Comparison of ENCODE assay signal across 32 cellular contexts in the genomic region with DNA sequence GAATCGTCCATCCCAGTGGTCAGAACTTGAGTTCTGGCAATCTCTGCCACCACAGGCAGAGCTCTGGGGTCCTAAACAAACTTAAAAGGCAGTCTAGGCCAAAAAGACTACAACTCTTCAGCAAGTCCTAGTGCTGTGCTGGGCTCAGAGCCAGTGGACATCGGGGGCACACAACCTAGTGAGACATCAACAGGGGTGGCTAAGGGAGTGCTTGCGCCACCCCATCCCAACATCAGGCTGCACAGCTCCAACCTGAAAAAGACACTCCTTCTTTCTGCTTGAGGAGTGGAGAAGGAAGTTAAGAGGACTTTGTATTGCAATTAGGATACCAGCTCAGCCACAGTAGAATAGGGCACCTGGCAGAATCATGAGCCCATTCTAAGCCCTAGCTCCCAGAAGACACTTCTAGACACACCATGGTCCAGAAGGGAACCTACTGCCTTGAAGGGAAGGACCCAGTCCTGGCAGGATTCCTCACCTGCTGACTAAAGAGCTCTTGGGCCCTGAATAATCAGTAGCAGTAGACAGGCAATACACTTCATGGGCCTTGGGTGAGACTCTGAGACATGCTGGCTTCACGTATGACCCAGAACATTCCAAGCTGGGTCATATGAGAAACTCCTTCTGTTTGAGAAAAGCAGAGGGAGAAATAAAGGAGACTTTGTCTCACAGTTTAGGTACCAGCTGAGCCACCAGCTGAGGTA.
"Had no signal": no experiment of that assay in that cellular context is flagged by ENCODE, and none has a peak within 500 bp of the region (broad histone marks: within the 10 kb centered on the region; RNA-seq: fewer than 3 reads in every experiment).

No MANE protein-coding gene starts in this region.

- H3K27ac Mint-ChIP-seq: activated naive CD4-positive, alpha-beta T cell treated with anti-CD3 and anti-CD28 coated beads, Interleukin-2, amount 10 ng/mL, durations not matched to agents 7 days and 5 days; activated T-helper 1 cell treated with anti-CD3 and anti-CD28 coated beads, Interleukin-12 subunit alpha, Interleukin-12 subunit beta, Interleukin-2, Interleukin-4 antibody, amounts not matched to agents 30 ng/mL and 10 ng/mL and 1 ng/mL, durations not matched to agents 14 hours and 24 hours and 36 hours; naive thymus-derived CD8-positive, alpha-beta T cell; stimulated activated naive B cell treated with anti-CD40 and anti-IgM and Interleukin-4, amounts not matched to agents 10 μg/mL and 1 μg/mL and 100 μg/mL, for 72 hours had no signal

- H3K27me3 Mint-ChIP-seq: activated naive CD4-positive, alpha-beta T cell treated with anti-CD3 and anti-CD28 coated beads, Interleukin-2, amount 10 ng/mL, durations not matched to agents 7 days and 5 days; naive thymus-derived CD8-positive, alpha-beta T cell; stimulated activated naive B cell treated with anti-CD40 and anti-IgM and Interleukin-4, amounts not matched to agents 10 μg/mL and 1 μg/mL and 100 μg/mL, for 72 hours had no signal

- H3K4me1 Mint-ChIP-seq: activated naive CD4-positive, alpha-beta T cell treated with anti-CD3 and anti-CD28 coated beads, Interleukin-2, amount 10 ng/mL, durations not matched to agents 7 days and 5 days; neural crest cell had no signal

- H3K4me3 ChIP-seq: coronary artery, dorsolateral prefrontal cortex, left ventricle myocardium inferior, pancreas, psoas muscle, sigmoid colon, smooth muscle cell, stomach, thyroid gland, uterus had no signal

- ATAC-seq: activated CD4-positive, CD25-positive, alpha-beta regulatory T cell treated with anti-CD3 and anti-CD28 coated beads, Interleukin-2, amount 50 U/mL, for 24 hours; naive thymus-derived CD8-positive, alpha-beta T cell; pancreas; psoas muscle; stimulated activated naive B cell treated with anti-CD40 and anti-IgM and Interleukin-4, amounts not matched to agents 10 μg/mL and 1 μg/mL and 100 μg/mL, for 72 hours had no signal

- H3K27me3 ChIP-seq: brain microvascular endothelial cell, dorsolateral prefrontal cortex, pancreas, sigmoid colon, stomach, thyroid gland, uterus had no signal

- H3K9me3 ChIP-seq: pancreas, psoas muscle, sigmoid colon, stomach, thyroid gland, uterus had no signal

- H3K27ac ChIP-seq: brain microvascular endothelial cell, coronary artery, dorsolateral prefrontal cortex, left ventricle myocardium inferior, pancreas, psoas muscle, sigmoid colon, stomach, uterus, WERI-Rb-1 had no signal

- H3K36me3 ChIP-seq: brain microvascular endothelial cell, pancreas, sigmoid colon, thyroid gland, uterus, WERI-Rb-1 had no signal

- DNase-seq: activated CD4-positive, alpha-beta T cell treated with anti-CD3 and anti-CD28 coated beads for 48 hours; activated CD4-positive, alpha-beta T cell treated with anti-CD3 and anti-CD28 coated beads, Interleukin-2, amount 50 U/mL, for 48 hours; activated CD8-positive, alpha-beta memory T cell treated with anti-CD3 and anti-CD28 coated beads for 24 hours; activated gamma-delta T cell; activated naive CD4-positive, alpha-beta T cell treated with anti-CD3 and anti-CD28 coated beads, Interleukin-2, amount 10 ng/mL, durations not matched to agents 7 days and 5 days; amniotic stem cell; brain microvascular endothelial cell; dorsolateral prefrontal cortex; effector memory CD4-positive, alpha-beta T cell; kidney glomerular epithelial cell; left ventricle myocardium inferior; naive thymus-derived CD8-positive, alpha-beta T cell; nucleus accumbens; pancreas; psoas muscle; sigmoid colon; stimulated activated CD4-positive, alpha-beta T cell treated with anti-CD3 and anti-CD28 coated beads, Interleukin-1b, Interleukin-23, amount 100 ng/mL, for 48 hours; stimulated activated CD4-positive, alpha-beta T cell treated with anti-CD3 and anti-CD28 coated beads, Interleukin-4, amount 100 ng/mL, for 4 hours; stimulated activated CD8-positive, alpha-beta memory T cell treated with anti-CD3 and anti-CD28 coated beads, Interleukin-4, amount 100 ng/mL, for 48 hours; stimulated activated naive B cell treated with anti-CD40 and anti-IgM and Interleukin-4, amounts not matched to agents 10 μg/mL and 1 μg/mL and 100 μg/mL, for 72 hours; stomach; T-helper 9 cell; uterus; WERI-Rb-1 had no signal

- FAIRE-seq: astrocyte, frontal cortex, pancreas had no signal

- H3K36me3 Mint-ChIP-seq: activated naive CD4-positive, alpha-beta T cell treated with anti-CD3 and anti-CD28 coated beads, Interleukin-2, amount 10 ng/mL, durations not matched to agents 7 days and 5 days had no signal

- H3K9me3 Mint-ChIP-seq: activated T-helper 1 cell treated with anti-CD3 and anti-CD28 coated beads, Interleukin-12 subunit alpha, Interleukin-12 subunit beta, Interleukin-2, Interleukin-4 antibody, amounts not matched to agents 30 ng/mL and 10 ng/mL and 1 ng/mL, durations not matched to agents 14 hours and 24 hours and 36 hours; neural crest cell had no signal

- H3K4me3 Mint-ChIP-seq: activated naive CD4-positive, alpha-beta T cell treated with anti-CD3 and anti-CD28 coated beads, Interleukin-2, amount 10 ng/mL, durations not matched to agents 7 days and 5 days; activated T-helper 1 cell treated with anti-CD3 and anti-CD28 coated beads, Interleukin-12 subunit alpha, Interleukin-12 subunit beta, Interleukin-2, Interleukin-4 antibody, amounts not matched to agents 30 ng/mL and 10 ng/mL and 1 ng/mL, durations not matched to agents 14 hours and 24 hours and 36 hours; naive thymus-derived CD8-positive, alpha-beta T cell; neural crest cell; stimulated activated naive B cell treated with anti-CD40 and anti-IgM and Interleukin-4, amounts not matched to agents 10 μg/mL and 1 μg/mL and 100 μg/mL, for 72 hours had no signal

- H3K4me1 ChIP-seq: left ventricle myocardium inferior, pancreas, psoas muscle, sigmoid colon, stomach, uterus had no signal
